ENCODE assay signal across 12 cellular contexts in genomic region chr3:30320392-30320791, GRCh38.
"Had no signal": no experiment of that assay in that cellular context is flagged by ENCODE, and none has a peak within 500 bp of the region (broad histone marks: within the 10 kb centered on the region; RNA-seq: fewer than 3 reads in every experiment).

No MANE protein-coding gene starts in this region.

- DNase-seq: activated CD8-positive, alpha-beta memory T cell treated with anti-CD3 and anti-CD28 coated beads, Interleukin-2, amount 50 U/mL, for 48 hours; activated gamma-delta T cell; esophagus squamous epithelium had no signal

- H3K27me3 Mint-ChIP-seq: naive thymus-derived CD4-positive, alpha-beta T cell; stimulated activated naive CD8-positive, alpha-beta T cell treated with anti-CD3 and anti-CD28 coated beads, Interleukin-15, Interleukin-2, amounts not matched to agents 100 ng/mL and 50 ng/mL, for 24 hours had no signal

- H3K36me3 ChIP-seq: esophagus squamous epithelium, pancreas, suprapubic skin, transverse colon, uterus had no signal

- H3K27ac Mint-ChIP-seq: stimulated activated naive CD8-positive, alpha-beta T cell treated with anti-CD3 and anti-CD28 coated beads, Interleukin-15, Interleukin-2, amounts not matched to agents 100 ng/mL and 50 ng/mL, for 24 hours; T-helper 17 cell had no signal

- H3K27me3 ChIP-seq: body of pancreas, esophagus squamous epithelium, pancreas, suprapubic skin, transverse colon, uterus had no signal

- H3K9me3 ChIP-seq: body of pancreas, esophagus squamous epithelium, pancreas, suprapubic skin, transverse colon, uterus had no signal

- H3K4me3 ChIP-seq: body of pancreas, esophagus squamous epithelium, pancreas, suprapubic skin, transverse colon, uterus had no signal

- H3K27ac ChIP-seq: body of pancreas, esophagus squamous epithelium, pancreas, suprapubic skin, transverse colon, uterus, VCaP had no signal

- H3K4me3 Mint-ChIP-seq: stimulated activated naive CD8-positive, alpha-beta T cell treated with anti-CD3 and anti-CD28 coated beads, Interleukin-15, Interleukin-2, amounts not matched to agents 100 ng/mL and 50 ng/mL, for 24 hours; T-helper 17 cell had no signal

- H3K4me1 ChIP-seq: esophagus squamous epithelium, pancreas, suprapubic skin, uterus had no signal
